ENCODE assay signal across 8 cellular contexts in the genomic region with DNA sequence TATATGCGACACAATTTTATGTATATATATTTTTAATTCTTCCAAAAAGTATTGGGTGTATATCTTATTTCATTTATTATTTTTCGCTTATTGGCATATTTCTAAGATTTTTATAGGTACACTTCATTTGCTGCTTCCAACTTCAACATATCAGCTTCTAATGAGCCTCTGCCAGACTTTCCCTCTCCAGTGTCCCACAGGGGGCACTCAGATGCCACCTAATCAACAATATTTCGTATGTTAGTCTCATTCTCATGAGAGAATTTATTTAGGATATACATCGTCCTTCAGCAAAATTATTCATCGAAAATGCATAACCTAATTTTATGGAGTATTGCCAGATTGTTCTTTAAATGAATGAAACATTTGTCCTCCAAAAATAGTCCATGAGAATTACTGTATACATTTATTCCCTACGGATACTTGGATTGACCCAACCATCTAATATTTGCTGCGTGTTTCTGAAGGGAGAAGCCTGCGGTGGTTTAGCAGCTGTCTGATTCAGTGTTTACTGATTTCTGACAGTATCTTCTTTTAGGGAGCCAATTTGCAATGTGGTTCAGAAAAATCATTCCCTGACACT.
DNase-seq lines count a peak whose midpoint lies in the region; ATAC-seq and TF ChIP-seq lines count a peak whose summit lies in the region.

No MANE protein-coding gene starts in this region.

- ATAC-seq in activated CD4-positive, alpha-beta T cell treated with anti-CD3 and anti-CD28 coated beads for 36 hours: no peak
- no peak for ATAC-seq in GM21737 (IDR thresholded peaks at IDR 0.05; ENCODE audit: unreplicated experiment)

- peaks cover 3% of the 10 kb centered on the region for H3K27me3 Mint-ChIP-seq in activated T-cell treated with anti-CD3 and anti-CD28 coated beads, Interleukin-2, amount 50 U/mL, for 24 hours
- H3K27me3 Mint-ChIP-seq in activated CD4-positive, alpha-beta T cell treated with anti-CD3 and anti-CD28 coated beads for 36 hours: peaks cover 4% of the 10 kb centered on the region

- no peaks in the 10 kb centered on the region for H3K9me3 Mint-ChIP-seq in activated T-cell treated with anti-CD3 and anti-CD28 coated beads, Interleukin-2, amount 50 U/mL, for 24 hours
- H3K9me3 Mint-ChIP-seq in activated CD4-positive, alpha-beta T cell treated with anti-CD3 and anti-CD28 coated beads for 36 hours (ENCODE audit: low read depth): no peaks in the 10 kb centered on the region

- POLR2A ChIA-PET in activated CD4-positive, alpha-beta T cell treated with anti-CD3 and anti-CD28 coated beads for 36 hours (lab: Charles Lee): interaction anchor here (1.5 kb wide), 1 partner anchor 127 kb away, joined by 3 read pairs; no protein-coding TSS in a partner anchor

- WGBS in thyroid gland, 2 donors: 75 to 81% methylated on average over 8 of the region's 8 CpGs

- TF ChIP-seq CTCF in fibroblast of mammary gland (conservative IDR thresholded peaks at IDR 0.05; ENCODE audit: control insufficient read depth, insufficient read depth, low read depth, low read length): peak; percentile 49
- TF ChIP-seq CTCF in thyroid gland (IDR thresholded peaks at IDR 0.05): no peak

- H3K9me3 ChIP-seq in thyroid gland: no peaks in the 10 kb centered on the region

- H3K4me1 ChIP-seq in thyroid gland: peaks cover 0 to 4% of the 10 kb centered on the region in 2 donors

- H3K27ac ChIP-seq in thyroid gland: no peak overlapping the region

- no peaks in the 10 kb centered on the region for H3K36me3 Mint-ChIP-seq in activated T-cell treated with anti-CD3 and anti-CD28 coated beads, Interleukin-2, amount 50 U/mL, for 24 hours (ENCODE audit: low read depth)
- H3K36me3 Mint-ChIP-seq in activated CD4-positive, alpha-beta T cell treated with anti-CD3 and anti-CD28 coated beads for 36 hours (ENCODE audit: low read depth): no peaks in the 10 kb centered on the region

- H3K4me3 Mint-ChIP-seq in activated T-cell treated with anti-CD3 and anti-CD28 coated beads, Interleukin-2, amount 50 U/mL, for 24 hours: no peak overlapping the region
- H3K4me3 Mint-ChIP-seq in activated CD4-positive, alpha-beta T cell treated with anti-CD3 and anti-CD28 coated beads for 36 hours: no peak overlapping the region

- no peak overlapping the region for H3K27ac Mint-ChIP-seq in activated T-cell treated with anti-CD3 and anti-CD28 coated beads, Interleukin-2, amount 50 U/mL, for 24 hours
- H3K27ac Mint-ChIP-seq in activated CD4-positive, alpha-beta T cell treated with anti-CD3 and anti-CD28 coated beads for 36 hours: no peak overlapping the region

- CTCF ChIA-PET in activated CD4-positive, alpha-beta T cell treated with anti-CD3 and anti-CD28 coated beads for 36 hours (lab: Charles Lee): interaction anchor here (0.6 to 4.3 kb wide), 18 partner anchors 10 to 401 kb away, joined by 3 to 23 read pairs (median 5); a partner anchor contains a TSS

- H3K4me3 ChIP-seq in fibroblast of mammary gland (ENCODE audit: control insufficient read depth, low read depth, low read length) (no peak overlapping the region), thyroid gland (replicated peaks in 1 of 3) (no peak overlapping the region)

- peak; percentile 37 for DNase-seq in activated T-cell treated with anti-CD3 and anti-CD28 coated beads for 1 hour (ENCODE audit: low read depth)
- DNase-seq in activated T-cell treated with anti-CD3 and anti-CD28 coated beads, Interleukin-2, amount 50 U/mL, for 24 hours: no peak
- peak; percentile 41 for DNase-seq in NCI-H1105 treated with DMSO at 0.1 percent for 48 hours (lab: John Stamatoyannopoulos, UW)
- DNase-seq in activated CD4-positive, alpha-beta T cell treated with anti-CD3 and anti-CD28 coated beads for 36 hours: peak; percentile 62
- DNase-seq in fibroblast of mammary gland (ENCODE audit: low read depth): peak; percentile 66
- peak; percentile 19 for DNase-seq in stimulated activated CD8-positive, alpha-beta memory T cell treated with anti-CD3 and anti-CD28 coated beads, Interleukin-12 subunit alpha, Interleukin-12 subunit beta, amount 100 ng/mL, for 1 hour (ENCODE audit: low read depth)
- no peak for DNase-seq in thyroid gland

- peaks cover 18% of the 10 kb centered on the region for H3K4me1 Mint-ChIP-seq in activated T-cell treated with anti-CD3 and anti-CD28 coated beads, Interleukin-2, amount 50 U/mL, for 24 hours (ENCODE audit: low read depth)
- peaks cover 14% of the 10 kb centered on the region for H3K4me1 Mint-ChIP-seq in activated CD4-positive, alpha-beta T cell treated with anti-CD3 and anti-CD28 coated beads for 36 hours

- TF ChIP-seq POLR2A in thyroid gland (IDR thresholded peaks at IDR 0.05): no peak

- intact Hi-C loops in activated CD4-positive, alpha-beta T cell treated with anti-CD3 and anti-CD28 coated beads for 36 hours (cut with DNase I, micrococcal nuclease): loop anchor here in 1 of 2 experiments (1.0 to 5.0 kb wide), 2 partner anchors 128 to 475 kb away; a partner anchor contains a TSS
- intact Hi-C loops in thyroid gland (cut with DNase I): loop anchor here (10.0 kb wide), 1 partner anchor 193 kb away; no protein-coding TSS in a partner anchor

- no peaks in the 10 kb centered on the region for H3K36me3 ChIP-seq in thyroid gland

- H3K27me3 ChIP-seq in thyroid gland: no peaks in the 10 kb centered on the region

Comparison
In these comparisons a context has a peak if more than half of its experiments do, and no peak if none do; other contexts are left out.
1. DNase-seq: peak in activated T-cell treated with anti-CD3 and anti-CD28 coated beads for 1 hour (single experiment), NCI-H1105 treated with DMSO at 0.1 percent for 48 hours (single experiment), activated CD4-positive, alpha-beta T cell treated with anti-CD3 and anti-CD28 coated beads for 36 hours (single experiment), fibroblast of mammary gland (single experiment) and stimulated activated CD8-positive, alpha-beta memory T cell treated with anti-CD3 and anti-CD28 coated beads, Interleukin-12 subunit alpha, Interleukin-12 subunit beta, amount 100 ng/mL, for 1 hour (single experiment); none in activated T-cell treated with anti-CD3 and anti-CD28 coated beads, Interleukin-2, amount 50 U/mL, for 24 hours (single experiment) and thyroid gland (0 of 2).